ENCODE assay signal across 9 cellular contexts in genomic region chr20:38987777-38988176, GRCh38. TPM values are rescaled to one million over a fixed set of nuclear protein-coding genes. Genes with fewer than 3 reads are reported as not detected.
DNase-seq lines count a peak whose midpoint lies in the region; ATAC-seq, FAIRE-seq and TF ChIP-seq lines count a peak whose summit lies in the region.
"Had no signal": no experiment of that assay in that cellular context is flagged by ENCODE, and none has a peak within 500 bp of the region (broad histone marks: within the 10 kb centered on the region; RNA-seq: fewer than 3 reads in every experiment).

No MANE protein-coding gene starts in this region.

- ATAC-seq in GM18868 (IDR thresholded peaks at IDR 0.05; ENCODE audit: unreplicated experiment): peak; percentile 75
- ATAC-seq in GM21528 (IDR thresholded peaks at IDR 0.05; ENCODE audit: low FRiP score, unreplicated experiment): peak; percentile 81
- ATAC-seq in HG03159 (IDR thresholded peaks at IDR 0.05; ENCODE audit: unreplicated experiment): peak; percentile 70
- no peak for ATAC-seq in heart right ventricle
- ATAC-seq in left lobe of liver: no peak

- H3K36me3 ChIP-seq in mesenchymal stem cell (ENCODE audit: control insufficient read depth in 1 of 2, insufficient read depth in 2 of 2, low read depth in 1 of 2, low read length in 2 of 2): peaks cover 0 to 33% of the 10 kb centered on the region in 2 experiments
- peaks cover 0 to 70% (median 15%) of the 10 kb centered on the region in 9 donors for H3K36me3 ChIP-seq in heart right ventricle

- whole genome bisulfite sequencing in mesenchymal stem cell: over 99% methylated on average over 4 of the region's 4 CpGs
- WGBS in heart right ventricle, 2 donors: 59 to 63% methylated on average over 4 of the region's 4 CpGs

- no peak overlapping the region for H2BK5ac ChIP-seq in mesenchymal stem cell (ENCODE audit: low read depth, low read length, poor library complexity, severe bottlenecking)

- no peaks in the 10 kb centered on the region for H3K9me3 ChIP-seq in mesenchymal stem cell (ENCODE audit: control insufficient read depth, low read length)
- H3K9me3 ChIP-seq in heart right ventricle: no peaks in the 10 kb centered on the region

- H3K23ac ChIP-seq in mesenchymal stem cell (ENCODE audit: low read length in 2 of 2): no peak overlapping the region

- intact Hi-C loops in heart right ventricle (cut with DNase I): no loop called here

- no peak overlapping the region for H2AFZ ChIP-seq in mesenchymal stem cell (ENCODE audit: low read depth, low read length)

- H2AK5ac ChIP-seq in mesenchymal stem cell (ENCODE audit: low read length, severe bottlenecking): peak overlapping the region; percentile 75

- H2BK12ac ChIP-seq in mesenchymal stem cell (ENCODE audit: low read length in 2 of 2): no peak overlapping the region

- H3K18ac ChIP-seq in mesenchymal stem cell (ENCODE audit: low read depth in 1 of 2, low read length in 2 of 2): no peak overlapping the region

- H2BK120ac ChIP-seq in mesenchymal stem cell (ENCODE audit: low read depth, low read length): no peak overlapping the region

- FAIRE-seq in urothelium cell line (lab: Jason Lieb, UNC): no peak

- H3K4me1 ChIP-seq in mesenchymal stem cell (ENCODE audit: control insufficient read depth, insufficient read depth, low read depth, low read length): peaks cover 6% of the 10 kb centered on the region
- H3K4me1 ChIP-seq in heart right ventricle: peaks cover 5 to 34% (median 26%) of the 10 kb centered on the region in 9 donors

- H3K14ac ChIP-seq in mesenchymal stem cell (ENCODE audit: low read length in 2 of 2): no peak overlapping the region

- H2BK15ac ChIP-seq in mesenchymal stem cell (ENCODE audit: low read depth, poor library complexity, severe bottlenecking): no peak overlapping the region

- no peak overlapping the region for H3K9ac ChIP-seq in mesenchymal stem cell (ENCODE audit: low read length)

- H4K8ac ChIP-seq in mesenchymal stem cell (ENCODE audit: low read length): no peak overlapping the region

- no peak overlapping the region for H3K27ac ChIP-seq in mesenchymal stem cell (ENCODE audit: low read length, poor library complexity, severe bottlenecking)
- H3K27ac ChIP-seq in heart right ventricle: no peak overlapping the region
- H3K27ac ChIP-seq: HL-60 had no signal

- TF ChIP-seq CTCF in heart right ventricle (IDR thresholded peaks at IDR 0.05): no peak

- no peak overlapping the region for H3K4me3 ChIP-seq in mesenchymal stem cell (ENCODE audit: insufficient read depth in 1 of 2, low read depth in 1 of 2, low read length in 2 of 2)
- H3K4me3 ChIP-seq in heart right ventricle: no peak overlapping the region

- H4K91ac ChIP-seq in mesenchymal stem cell (ENCODE audit: low read length): no peak overlapping the region

- H3K79me1 ChIP-seq in mesenchymal stem cell (replicated peaks; ENCODE audit: low read length, poor library complexity, severe bottlenecking): peaks cover 23% of the 10 kb centered on the region

- no peak overlapping the region for H3K4ac ChIP-seq in mesenchymal stem cell (ENCODE audit: low read depth in 1 of 2, low read length in 2 of 2)

- DNase-seq in mesenchymal stem cell (no peak), heart right ventricle (no peak), urothelium cell line (ENCODE audit: low spot score) (no peak), left lobe of liver (ENCODE audit: low spot score) (no peak)
- DNase-seq: NCI-H2171 had no signal

- H3K27me3 ChIP-seq in mesenchymal stem cell (ENCODE audit: control insufficient read depth in 1 of 2, insufficient read depth in 1 of 2, low read length in 2 of 2): no peaks in the 10 kb centered on the region
- H3K27me3 ChIP-seq in heart right ventricle: no peaks in the 10 kb centered on the region

- no peak overlapping the region for H3K4me2 ChIP-seq in mesenchymal stem cell (ENCODE audit: low read length, poor library complexity, severe bottlenecking)

RNA-seq across cellular contexts. Expression of gene DHX35, which starts 25.6 kb away (rescaled TPM):
- polyA plus RNA-seq in mesenchymal stem cell (2013, experiment 1 of 2): 5.0 TPM
- 4.3 TPM for polyA plus RNA-seq in mesenchymal stem cell (2013, experiment 2 of 2)
- 10 to 100 TPM in 7 of 10 donors, 1 to 10 TPM in 3; 8.8 to 14.3 (median 10.6) TPM for total RNA-seq in heart right ventricle
- 1 to 10 TPM; 5.1 to 9.4 TPM for polyA plus RNA-seq in heart right ventricle
- total RNA-seq in left lobe of liver: 6.2 TPM

Comparison
In these comparisons a context has a peak if more than half of its experiments do, and no peak if none do; other contexts are left out.
1. ATAC-seq: peak in GM18868 (single experiment), GM21528 (single experiment) and HG03159 (single experiment); none in heart right ventricle (0 of 8) and left lobe of liver (single experiment).